14 cellular contexts compared by ENCODE assay signal in genomic region chr4:168841682-168842019, GRCh38.
DNase-seq lines count a peak whose midpoint lies in the region; ATAC-seq and TF ChIP-seq lines count a peak whose summit lies in the region.
"Had no signal": no experiment of that assay in that cellular context is flagged by ENCODE, and none has a peak within 500 bp of the region (broad histone marks: within the 10 kb centered on the region; RNA-seq: fewer than 3 reads in every experiment).

No MANE protein-coding gene starts in this region.

- no peaks in the 10 kb centered on the region for H3K4me1 Mint-ChIP-seq in stimulated activated naive CD8-positive, alpha-beta T cell treated with anti-CD3 and anti-CD28 coated beads, Interleukin-15, amount 100 ng/mL, for 72 hours

- DNase-seq in stimulated activated naive CD8-positive, alpha-beta T cell treated with anti-CD3 and anti-CD28 coated beads, Interleukin-15, amount 100 ng/mL, for 72 hours: no peak
- no peak for DNase-seq in stimulated activated naive CD8-positive, alpha-beta T cell treated with anti-CD3 and anti-CD28 coated beads, Interleukin-15, Interleukin-2, amounts not matched to agents 100 U/mL and 50 U/mL, for 24 hours
- DNase-seq in foreskin keratinocyte: no peak
- DNase-seq in anterior cingulate cortex (lab: John Stamatoyannopoulos, UW): no peak
- DNase-seq: activated gamma-delta T cell; Calu3; NCI-H1092 treated with DMSO at 0.1 percent for 48 hours; stimulated activated CD4-positive, alpha-beta T cell treated with anti-CD3 and anti-CD28 coated beads, Interleukin-1b, Interleukin-23, amount 100 ng/mL, for 48 hours; stimulated activated CD8-positive, alpha-beta memory T cell treated with anti-CD3 and anti-CD28 coated beads, Interleukin-4, amount 100 ng/mL, for 48 hours had no signal

- ATAC-seq in stimulated activated naive CD8-positive, alpha-beta T cell treated with anti-CD3 and anti-CD28 coated beads, Interleukin-15, amount 100 ng/mL, for 72 hours: peak; percentile 18
- no peak for ATAC-seq in stimulated activated naive CD8-positive, alpha-beta T cell treated with anti-CD3 and anti-CD28 coated beads, Interleukin-15, Interleukin-2, amounts not matched to agents 100 U/mL and 50 U/mL, for 24 hours
- ATAC-seq in foreskin keratinocyte (no peak), GM18868 (IDR thresholded peaks at IDR 0.05; ENCODE audit: unreplicated experiment) (no peak), HG03095 (IDR thresholded peaks at IDR 0.05; ENCODE audit: unreplicated experiment) (no peak), HG02678 (IDR thresholded peaks at IDR 0.05; ENCODE audit: unreplicated experiment) (no peak)

- H3K4me1 ChIP-seq in foreskin keratinocyte (peaks cover 54% of the 10 kb centered on the region), rectal smooth muscle tissue (ENCODE audit: control insufficient read depth, insufficient read depth, low read length) (peaks cover 69% of the 10 kb centered on the region)

- H3K36me3 ChIP-seq in rectal smooth muscle tissue (ENCODE audit: control insufficient read depth, insufficient read depth, low read length): no peaks in the 10 kb centered on the region

- H3K27ac ChIP-seq in foreskin keratinocyte: peak overlapping the region; percentile 7
- peak overlapping the region; percentile 70 for H3K27ac ChIP-seq in rectal smooth muscle tissue (ENCODE audit: low read depth, low read length)

- H3K27ac Mint-ChIP-seq in stimulated activated naive CD8-positive, alpha-beta T cell treated with anti-CD3 and anti-CD28 coated beads, Interleukin-15, amount 100 ng/mL, for 72 hours: no peak overlapping the region

- no peaks in the 10 kb centered on the region for H3K27me3 ChIP-seq in foreskin keratinocyte
- no peaks in the 10 kb centered on the region for H3K27me3 ChIP-seq in rectal smooth muscle tissue (ENCODE audit: control insufficient read depth, insufficient read depth, low read length)

- peaks cover 53% of the 10 kb centered on the region for H3K27me3 Mint-ChIP-seq in stimulated activated naive CD8-positive, alpha-beta T cell treated with anti-CD3 and anti-CD28 coated beads, Interleukin-15, amount 100 ng/mL, for 72 hours
- H3K27me3 Mint-ChIP-seq: brain had no signal

- no peak overlapping the region for H3K4me3 ChIP-seq in rectal smooth muscle tissue (ENCODE audit: low read length)

- no peak for TF ChIP-seq CTCF in foreskin keratinocyte (conservative IDR thresholded peaks at IDR 0.05)

- H3K9me3 Mint-ChIP-seq in stimulated activated naive CD8-positive, alpha-beta T cell treated with anti-CD3 and anti-CD28 coated beads, Interleukin-15, amount 100 ng/mL, for 72 hours: no peaks in the 10 kb centered on the region

- H3K9ac ChIP-seq in rectal smooth muscle tissue (ENCODE audit: low read length): no peak overlapping the region

- no peak overlapping the region for H3K4me3 Mint-ChIP-seq in stimulated activated naive CD8-positive, alpha-beta T cell treated with anti-CD3 and anti-CD28 coated beads, Interleukin-15, amount 100 ng/mL, for 72 hours
